ENCODE assay signal across 8 cellular contexts in the genomic region with DNA sequence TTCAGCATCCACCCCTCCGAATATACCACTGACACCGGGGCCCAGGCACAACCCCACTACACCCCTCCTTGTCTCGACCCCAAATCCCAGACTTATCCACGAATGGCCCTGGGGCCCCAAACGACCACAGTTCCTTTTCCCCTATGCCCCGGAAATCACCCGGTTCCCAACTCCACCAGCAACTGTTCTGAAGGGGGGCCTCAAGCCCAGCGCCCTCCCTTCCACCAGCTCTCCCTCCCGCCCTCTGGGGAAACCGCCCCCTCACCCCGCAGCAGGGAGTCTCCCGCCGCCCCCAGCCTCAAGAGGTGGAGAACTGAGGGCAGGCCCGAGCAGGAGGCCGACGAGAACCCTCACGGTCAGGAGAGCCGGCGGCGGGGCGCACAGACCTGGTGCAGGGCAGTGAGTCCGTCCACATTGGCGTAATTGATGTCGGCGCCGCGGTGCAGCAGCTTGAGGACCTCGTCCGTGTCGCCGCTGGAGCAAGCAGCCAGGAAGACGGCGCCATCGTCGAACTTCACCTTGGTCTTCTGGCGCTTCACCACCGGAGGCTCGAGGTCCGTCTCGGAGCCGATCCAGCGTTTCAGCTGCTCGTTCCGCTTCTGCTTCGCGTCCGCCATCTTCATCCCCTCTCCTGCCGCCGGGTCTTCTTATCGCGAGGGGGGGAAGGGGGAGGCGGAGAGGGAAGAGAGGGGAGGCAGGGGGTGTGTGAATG. TPM values are rescaled to one million over a fixed set of nuclear protein-coding genes. Genes with fewer than 3 reads are reported as not detected.
DNase-seq lines count a peak whose midpoint lies in the region; ATAC-seq and TF ChIP-seq lines count a peak whose summit lies in the region.

No MANE protein-coding gene starts in this region.

- CTCF ChIA-PET in A673 (lab: Charles Lee) = no interaction called here

- peak overlapping the region; percentile 43 for H2AFZ ChIP-seq in OCI-LY3 (ENCODE audit: low read depth, low read length)

- no peak for TF ChIP-seq CTCF in A673 (conservative IDR thresholded peaks at IDR 0.05; ENCODE audit: low read depth, low read length)
- TF ChIP-seq CTCF in OCI-LY3 (IDR thresholded peaks at IDR 0.05; ENCODE audit: low read depth, low read length) = no peak
- no peak for TF ChIP-seq CTCF in vagina (IDR thresholded peaks at IDR 0.05)

- H3K4me1 ChIP-seq in A673 (ENCODE audit: insufficient read depth, low read length, poor library complexity, severe bottlenecking) (peaks cover 21% of the 10 kb centered on the region), OCI-LY3 (ENCODE audit: low read length) (peaks cover 20% of the 10 kb centered on the region), vagina (peaks cover 54% of the 10 kb centered on the region)

- no peaks in the 10 kb centered on the region for H3K9me3 Mint-ChIP-seq in activated naive CD4-positive, alpha-beta T cell treated with anti-CD3 and anti-CD28 coated beads, Interleukin-2, amount 50 U/mL, for 24 hours

- H3K4me3 ChIP-seq in A673 (ENCODE audit: low read depth, low read length, poor library complexity, severe bottlenecking) = peak overlapping the region; percentile 94
- peak overlapping the region; percentile 96 for H3K4me3 ChIP-seq in OCI-LY3 (ENCODE audit: low read length)
- peak overlapping the region; percentile 92 to 98 for H3K4me3 ChIP-seq in vagina

- H4K20me1 ChIP-seq in OCI-LY3 (ENCODE audit: insufficient read depth, low read length) = peaks cover 36% of the 10 kb centered on the region

- POLR2A ChIA-PET in A673 (lab: Charles Lee; ENCODE audit: low non-redundant PET) = no interaction called here

- no TSS peak for BruUV-seq in A673 (replicated peaks; lab: Mats Ljungman, UMichigan)

- peak overlapping the region; percentile 92 for H3K4me3 Mint-ChIP-seq in activated naive CD4-positive, alpha-beta T cell treated with anti-CD3 and anti-CD28 coated beads, Interleukin-2, amount 50 U/mL, for 24 hours

- peak overlapping the region; percentile 87 for H3K4me2 ChIP-seq in OCI-LY3 (ENCODE audit: low read length)

- H3K27me3 ChIP-seq in A673 (replicated peaks; ENCODE audit: insufficient read depth, low read depth, low read length, poor library complexity) = no peaks in the 10 kb centered on the region
- H3K27me3 ChIP-seq in OCI-LY3 (ENCODE audit: low read depth, low read length) = no peaks in the 10 kb centered on the region
- H3K27me3 ChIP-seq in vagina = no peaks in the 10 kb centered on the region

- DNase-seq in A673 (ENCODE audit: low spot score) (peak; percentile 42), Right ventricle myocardium superior (no peak), posterior cingulate gyrus (peak; percentile 26 to 90 (median 46)), vagina (ENCODE audit: extremely low spot score in 2 of 2) (peak in 1 of 2 donors; percentile 89)

- no peak for TF ChIP-seq POLR2A in vagina (IDR thresholded peaks at IDR 0.05)

- peak overlapping the region; percentile 95 for H3K27ac Mint-ChIP-seq in activated naive CD4-positive, alpha-beta T cell treated with anti-CD3 and anti-CD28 coated beads, Interleukin-2, amount 50 U/mL, for 24 hours

- peaks cover 60% of the 10 kb centered on the region for H3K79me2 ChIP-seq in OCI-LY3 (ENCODE audit: low read length)

- H3K27me3 Mint-ChIP-seq in activated naive CD4-positive, alpha-beta T cell treated with anti-CD3 and anti-CD28 coated beads, Interleukin-2, amount 50 U/mL, for 24 hours = no peaks in the 10 kb centered on the region

- no peaks in the 10 kb centered on the region for H3K36me3 Mint-ChIP-seq in activated naive CD4-positive, alpha-beta T cell treated with anti-CD3 and anti-CD28 coated beads, Interleukin-2, amount 50 U/mL, for 24 hours

- peaks cover 43% of the 10 kb centered on the region for H3K4me1 Mint-ChIP-seq in activated naive CD4-positive, alpha-beta T cell treated with anti-CD3 and anti-CD28 coated beads, Interleukin-2, amount 50 U/mL, for 24 hours

- H3K9ac ChIP-seq in OCI-LY3 (ENCODE audit: low read length) = peak overlapping the region; percentile 91

- H3K36me3 ChIP-seq in A673 (ENCODE audit: insufficient read depth, low read length, poor library complexity, severe bottlenecking) (no peaks in the 10 kb centered on the region), OCI-LY3 (replicated peaks; ENCODE audit: low read depth, low read length) (no peaks in the 10 kb centered on the region), vagina (no peaks in the 10 kb centered on the region)

- peak; percentile 19 for ATAC-seq in GM18502 (IDR thresholded peaks at IDR 0.05; ENCODE audit: poor library complexity, unreplicated experiment)
- ATAC-seq in HG03045 (IDR thresholded peaks at IDR 0.05; ENCODE audit: unreplicated experiment) = peak; percentile 20
- peak; percentile 38 for ATAC-seq in Right ventricle myocardium superior (ENCODE audit: poor library complexity)

- H3K27ac ChIP-seq in A673 (ENCODE audit: low read depth, low read length, poor library complexity, severe bottlenecking) = peak overlapping the region; percentile 87
- H3K27ac ChIP-seq in OCI-LY3 (ENCODE audit: low read length) = peak overlapping the region; percentile 62
- peak overlapping the region; percentile 98 for H3K27ac ChIP-seq in vagina

- intact Hi-C loops in A673 (cut with micrococcal nuclease; ENCODE audit: unreplicated experiment) = no loop called here
- intact Hi-C loops in Right ventricle myocardium superior (cut with DNase I) = loop anchor here (10.0 kb wide), 2 partner anchors 110 to 250 kb away; no protein-coding TSS in a partner anchor
- intact Hi-C loops in posterior cingulate gyrus (cut with DNase I) = loop anchor here (10.0 kb wide), 2 partner anchors 100 to 250 kb away; no protein-coding TSS in a partner anchor
- intact Hi-C loops in vagina (cut with DNase I) = no loop called here

- H3K9me3 ChIP-seq in A673 (ENCODE audit: low read depth, low read length, poor library complexity, severe bottlenecking) = no peaks in the 10 kb centered on the region
- H3K9me3 ChIP-seq in OCI-LY3 (ENCODE audit: insufficient read depth, low read length) = no peaks in the 10 kb centered on the region
- no peaks in the 10 kb centered on the region for H3K9me3 ChIP-seq in vagina

RNA-seq across cellular contexts. Expression of a gene that starts 0.4 kb away (rescaled TPM):
- total RNA-seq in A673 (2021) (80.8 and 81.2 TPM in 2 replicates), Right ventricle myocardium superior (38.8 TPM), vagina (95.8 TPM)

Comparison
In these comparisons a context has a peak if more than half of its experiments do, and no peak if none do; other contexts are left out.
1. intact Hi-C loops: an anchor here in Right ventricle myocardium superior (10.0 kb wide) and posterior cingulate gyrus (10.0 kb wide); none called in A673 and vagina.